ENCODE assay signal across 8 cellular contexts in the genomic region with DNA sequence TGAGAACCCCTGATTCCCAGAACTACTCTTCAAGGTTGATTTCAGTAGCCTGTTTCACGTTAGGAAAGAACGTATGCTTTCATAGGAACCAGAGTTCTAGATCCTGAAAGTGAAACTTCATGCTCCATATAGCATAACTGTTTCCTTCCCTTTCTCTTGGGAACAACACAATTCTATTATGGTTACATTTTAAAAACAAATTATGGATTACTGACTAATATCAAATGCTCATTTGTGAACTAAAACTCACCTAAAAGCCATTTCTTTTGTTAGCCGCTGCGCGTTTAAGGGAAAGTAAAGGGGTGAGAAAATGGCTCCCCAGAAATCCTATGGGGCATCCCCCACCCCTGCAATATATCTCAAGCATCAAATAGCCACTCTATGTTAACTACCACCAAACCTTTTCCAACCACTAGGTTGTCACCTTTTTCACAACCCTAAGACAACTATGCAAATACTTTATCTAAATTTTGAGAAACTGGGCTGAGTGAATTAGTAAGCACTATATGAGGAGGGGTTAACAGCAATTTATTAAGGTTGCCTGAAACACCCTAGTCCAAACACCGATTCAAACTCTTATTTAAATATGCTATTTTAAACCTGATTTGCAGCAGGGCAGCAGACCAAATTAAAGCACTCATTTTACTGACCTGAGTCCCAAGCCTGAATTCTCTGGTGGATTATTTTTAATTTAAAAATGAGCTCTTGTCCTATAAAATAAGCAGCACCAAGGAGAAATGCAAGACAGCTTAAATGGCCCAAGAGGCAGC. TPM values are rescaled to one million over a fixed set of nuclear protein-coding genes. Genes with fewer than 3 reads are reported as not detected.
A peak's percentile ranks its signal among the peaks of the same experiment; 100 is the strongest.
DNase-seq lines count a peak whose midpoint lies in the region; ATAC-seq and TF ChIP-seq lines count a peak whose summit lies in the region.

No MANE protein-coding gene starts in this region.

- H3K36me3 ChIP-seq in SK-N-SH (replicated peaks in 1 of 2; ENCODE audit: control insufficient read depth in 1 of 2, insufficient read depth in 2 of 2, low read length in 1 of 2) (peaks cover 3 to 6% of the 10 kb centered on the region in 2 experiments), fibroblast of lung (ENCODE audit: control insufficient read depth, insufficient read depth, low read length) (peaks cover 2% of the 10 kb centered on the region), spleen (peaks cover 0 to 13% (median 0%) of the 10 kb centered on the region in 6 donors)

- peak overlapping the region; percentile 84 for H3K4me2 ChIP-seq in SK-N-SH
- H3K4me2 ChIP-seq in fibroblast of lung (ENCODE audit: extremely low read depth, insufficient read depth, low read length), result peak overlapping the region; percentile 55

- H3K4me3 ChIP-seq in SK-N-SH (ENCODE audit: low read depth in 2 of 2, low read length in 1 of 2) (peak overlapping the region; percentile 82 to 90; a peak in 3 of 4 replicates), fibroblast of lung (replicated peaks in 1 of 4; ENCODE audit: control extremely low read depth in 1 of 4, insufficient read depth in 1 of 4, low read depth in 3 of 4, low read length in 4 of 4) (peak overlapping the region; percentile 80 to 97 (median 95)), spleen (peak overlapping the region; percentile 65 to 86 (median 71))

- H3K4me1 ChIP-seq in SK-N-SH (ENCODE audit: control insufficient read depth in 1 of 2, insufficient read depth in 2 of 2, low read depth in 1 of 2, low read length in 1 of 2) (peaks cover 6 to 17% of the 10 kb centered on the region in 2 experiments; a peak in 3 of 4 replicates), fibroblast of lung (ENCODE audit: control insufficient read depth, extremely low read depth, insufficient read depth, low read length) (peaks cover 3% of the 10 kb centered on the region), spleen (peaks cover 20 to 81% (median 66%) of the 10 kb centered on the region in 6 donors)

- H3F3A ChIP-seq in SK-N-SH (replicated peaks; ENCODE audit: insufficient read depth), result peaks cover 11% of the 10 kb centered on the region

- H3K27me3 ChIP-seq in SK-N-SH (ENCODE audit: insufficient read depth) (no peaks in the 10 kb centered on the region), fibroblast of lung (ENCODE audit: control insufficient read depth, insufficient read depth, low read length) (no peaks in the 10 kb centered on the region), spleen (replicated peaks in 1 of 7) (no peaks in the 10 kb centered on the region)

- no peak for TF ChIP-seq RAD21 in SK-N-SH (IDR thresholded peaks at IDR 0.05; ENCODE audit: low read length)

- intact Hi-C loops in spleen (cut with DNase I; ENCODE audit: low total_unique reads), result no loop called here

- H3K9me2 ChIP-seq in SK-N-SH, result no peaks in the 10 kb centered on the region

- no peak for TF ChIP-seq EP300 in SK-N-SH (IDR thresholded peaks at IDR 0.05; ENCODE audit: borderline replicate concordance in 1 of 2, low read depth in 1 of 2, low read length in 1 of 2)

- TF ChIP-seq POLR2A in spleen (IDR thresholded peaks at IDR 0.05), result no peak

- H4K20me1 ChIP-seq in SK-N-SH (ENCODE audit: insufficient read depth), result peaks cover 48% of the 10 kb centered on the region
- H4K20me1 ChIP-seq in fibroblast of lung (ENCODE audit: control insufficient read depth, extremely low read depth, insufficient read depth, low read length), result no peaks in the 10 kb centered on the region

- POLR2A ChIA-PET in SK-N-SH (lab: Yijun Ruan, JAX), result interaction anchor here (1.6 kb wide), 1 partner anchor 9 kb away, joined by 6 read pairs; no protein-coding TSS in a partner anchor

- CTCF ChIA-PET in SK-N-SH (lab: Yijun Ruan, JAX), result interaction anchor here (1.0 to 3.0 kb wide), 4 partner anchors 27 to 104 kb away, joined by 3 to 13 read pairs (median 4); no protein-coding TSS in a partner anchor

- DNase-seq in SK-N-SH (no peak), fibroblast of lung (ENCODE audit: low read depth in 2 of 2) (no peak), spleen (no peak), NCI-H2227 treated with DMSO at 0.1 percent for 48 hours (lab: John Stamatoyannopoulos, UW) (no peak), occipital lobe (lab: John Stamatoyannopoulos, UW) (no peak)
- peak; percentile 77 for DNase-seq in activated CD4-positive, alpha-beta T cell treated with anti-CD3 and anti-CD28 coated beads for 48 hours

- H3K79me2 ChIP-seq in SK-N-SH (ENCODE audit: insufficient read depth), result peaks cover 68% of the 10 kb centered on the region
- peaks cover 62% of the 10 kb centered on the region for H3K79me2 ChIP-seq in fibroblast of lung (ENCODE audit: control insufficient read depth, insufficient read depth, low read length)

- no peak overlapping the region for H3K27ac ChIP-seq in SK-N-SH (ENCODE audit: low read depth in 2 of 2, low read length in 1 of 2)
- no peak overlapping the region for H3K27ac ChIP-seq in fibroblast of lung (ENCODE audit: insufficient read depth, low read length)
- H3K27ac ChIP-seq in spleen, result peak overlapping the region in 7 of 8 donors; percentile 97 to 100 (median 99)

- no peak overlapping the region for H2AFZ ChIP-seq in SK-N-SH (ENCODE audit: low read depth)
- H2AFZ ChIP-seq in fibroblast of lung (ENCODE audit: low read length), result no peak overlapping the region

- ATAC-seq in SK-N-SH treated with all-trans-retinoic acid at 6 μM for 48 hours, result no peak
- ATAC-seq in HG03066 (IDR thresholded peaks at IDR 0.05; ENCODE audit: low read depth, unreplicated experiment), result peak; percentile 30

- H3K9me3 ChIP-seq in SK-N-SH (no peaks in the 10 kb centered on the region), fibroblast of lung (ENCODE audit: control insufficient read depth, insufficient read depth, low read depth, low read length) (no peaks in the 10 kb centered on the region), spleen (no peaks in the 10 kb centered on the region)

- H3K9ac ChIP-seq in SK-N-SH (peak overlapping the region; percentile 88), fibroblast of lung (ENCODE audit: insufficient read depth, low read length) (no peak overlapping the region)

- WGBS in SK-N-SH (ENCODE audit: low lambda C conversion rate), result 80% methylated on average over 6 of the region's 6 CpGs
- 22 to 33% (median 28%) methylated on average over 6 of the region's 6 CpGs for WGBS in spleen, 5 donors

- TF ChIP-seq CTCF in SK-N-SH (IDR thresholded peaks at IDR 0.05) (no peak), fibroblast of lung (conservative IDR thresholded peaks at IDR 0.05 in 1 of 2, IDR thresholded peaks at IDR 0.05 in 1 of 2; ENCODE audit: low read depth in 1 of 2, low read length in 2 of 2) (no peak), spleen (IDR thresholded peaks at IDR 0.05 in 8 of 11, conservative IDR thresholded peaks at IDR 0.05 in 3 of 11) (peak in 2 of 11 experiments; percentile 10 to 11)

TF ChIP-seq in SK-N-SH, 30 proteins besides CTCF, POLR2A, EP300 and RAD21:
- TF ChIP-seq MXI1 (IDR thresholded peaks at IDR 0.05; ENCODE audit: low read depth, low read length), result no peak
- no peak for TF ChIP-seq FOXJ3 (CRISPR knock-in tag; IDR thresholded peaks at IDR 0.05)

TF ChIP-seq in SK-N-SH treated with all-trans-retinoic acid at 6 μM for 48 hours, 23 proteins besides CTCF, POLR2A, EP300 and RAD21:
- TF ChIP-seq ZNF70 (CRISPR knock-in tag; IDR thresholded peaks at IDR 0.05), result no peak
- TF ChIP-seq, protein P1, sequence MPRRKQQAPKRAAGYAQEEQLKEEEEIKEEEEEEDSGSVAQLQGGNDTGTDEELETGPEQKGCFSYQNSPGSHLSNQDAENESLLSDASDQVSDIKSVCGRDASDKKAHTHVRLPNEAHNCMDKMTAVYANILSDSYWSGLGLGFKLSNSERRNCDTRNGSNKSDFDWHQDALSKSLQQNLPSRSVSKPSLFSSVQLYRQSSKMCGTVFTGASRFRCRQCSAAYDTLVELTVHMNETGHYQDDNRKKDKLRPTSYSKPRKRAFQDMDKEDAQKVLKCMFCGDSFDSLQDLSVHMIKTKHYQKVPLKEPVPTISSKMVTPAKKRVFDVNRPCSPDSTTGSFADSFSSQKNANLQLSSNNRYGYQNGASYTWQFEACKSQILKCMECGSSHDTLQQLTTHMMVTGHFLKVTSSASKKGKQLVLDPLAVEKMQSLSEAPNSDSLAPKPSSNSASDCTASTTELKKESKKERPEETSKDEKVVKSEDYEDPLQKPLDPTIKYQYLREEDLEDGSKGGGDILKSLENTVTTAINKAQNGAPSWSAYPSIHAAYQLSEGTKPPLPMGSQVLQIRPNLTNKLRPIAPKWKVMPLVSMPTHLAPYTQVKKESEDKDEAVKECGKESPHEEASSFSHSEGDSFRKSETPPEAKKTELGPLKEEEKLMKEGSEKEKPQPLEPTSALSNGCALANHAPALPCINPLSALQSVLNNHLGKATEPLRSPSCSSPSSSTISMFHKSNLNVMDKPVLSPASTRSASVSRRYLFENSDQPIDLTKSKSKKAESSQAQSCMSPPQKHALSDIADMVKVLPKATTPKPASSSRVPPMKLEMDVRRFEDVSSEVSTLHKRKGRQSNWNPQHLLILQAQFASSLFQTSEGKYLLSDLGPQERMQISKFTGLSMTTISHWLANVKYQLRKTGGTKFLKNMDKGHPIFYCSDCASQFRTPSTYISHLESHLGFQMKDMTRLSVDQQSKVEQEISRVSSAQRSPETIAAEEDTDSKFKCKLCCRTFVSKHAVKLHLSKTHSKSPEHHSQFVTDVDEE (CRISPR knock-in tag; IDR thresholded peaks at IDR 0.05), result no peak
- no peak for TF ChIP-seq ARNTL (CRISPR knock-in tag; IDR thresholded peaks at IDR 0.05; ENCODE audit: borderline replicate concordance, low read depth)
- TF ChIP-seq ZNF8 (CRISPR knock-in tag; IDR thresholded peaks at IDR 0.05), result no peak
- TF ChIP-seq OSR1 (CRISPR knock-in tag; IDR thresholded peaks at IDR 0.05), result no peak

RNA-seq across cellular contexts. Expression of a gene that starts 2.4 kb away (rescaled TPM):
- polyA plus RNA-seq in SK-N-SH (2012; rRNA removed), result 13.5 and 18.4 TPM in 2 replicates
- 10.8 and 11.7 TPM in 2 replicates for polyA plus RNA-seq in SK-N-SH (2012; cell fraction: cytosol; rRNA removed)
- polyA plus RNA-seq in SK-N-SH (2012; cell fraction: nucleus; rRNA removed), result 18.8 and 34.3 TPM in 2 replicates
- 28.9 and 31.1 TPM in 2 replicates for total RNA-seq in fibroblast of lung
- 17.5 and 29.7 TPM in 2 replicates for polyA plus RNA-seq in fibroblast of lung
- polyA plus RNA-seq in fibroblast of lung (2012), result 16.6 and 22.7 TPM in 2 replicates
- polyA minus RNA-seq in fibroblast of lung (ENCODE audit: low replicate concordance), result 132 and 142 TPM in 2 replicates
- 10 to 100 TPM; 22.8 to 71.3 (median 52.5) TPM for total RNA-seq in spleen
- 10 to 100 TPM; 13.6 to 22.7 (median 20.0) TPM for polyA plus RNA-seq in spleen
- 29.3 TPM for total RNA-seq in occipital lobe

RNA-seq across cellular contexts. Expression of a gene that starts 56.9 kb away (rescaled TPM):
- polyA plus RNA-seq in SK-N-SH (2012; rRNA removed) (0.08 and 0.21 TPM in 2 replicates), fibroblast of lung (0.10 TPM in 1 of 2 replicates, not detected in the other), spleen (not detected)
- polyA plus RNA-seq in SK-N-SH (2012; cell fraction: cytosol; rRNA removed), result 0.04 TPM in 2 replicates
- 0.06 and 0.19 TPM in 2 replicates for polyA plus RNA-seq in SK-N-SH (2012; cell fraction: nucleus; rRNA removed)
- total RNA-seq in fibroblast of lung (under 0.01 TPM in 1 of 2 replicates, not detected in the other), spleen (not detected), occipital lobe (not detected)
- 0.12 and 0.15 TPM in 2 replicates for polyA plus RNA-seq in fibroblast of lung (2012)
- not detected in 2 replicates for polyA minus RNA-seq in fibroblast of lung (ENCODE audit: low replicate concordance)

Comparison
In these comparisons a context has a peak if more than half of its experiments do, and no peak if none do; other contexts are left out.
1. H3K27ac ChIP-seq: peak in spleen (7 of 8); none in SK-N-SH (0 of 2) and fibroblast of lung (single experiment).
2. Peak in every context shown above with its lines, with median percentiles within 50 percentile points of each other: H3K4me3 ChIP-seq.